In genomic region chr3:195854628-195855300, GRCh38 we compare ENCODE assay signal across 19 cellular contexts. TPM values are rescaled to one million over a fixed set of nuclear protein-coding genes. Genes with fewer than 3 reads are reported as not detected.
DNase-seq lines count a peak whose midpoint lies in the region; ATAC-seq and TF ChIP-seq lines count a peak whose summit lies in the region.
"Had no signal": no experiment of that assay in that cellular context is flagged by ENCODE, and none has a peak within 500 bp of the region (broad histone marks: within the 10 kb centered on the region; RNA-seq: fewer than 3 reads in every experiment).

No MANE protein-coding gene starts in this region.

- no peak overlapping the region for H3K27ac Mint-ChIP-seq in natural killer cell
- H3K27ac Mint-ChIP-seq: IgD-negative memory B cell had no signal

- H3K9me3 ChIP-seq in mucosa of descending colon = no peaks in the 10 kb centered on the region
- H3K9me3 ChIP-seq: Caco-2, SJSA1 had no signal

- H3K27ac ChIP-seq in urinary bladder (ENCODE audit: low read depth) (peak overlapping the region; percentile 13), caudate nucleus (ENCODE audit: low read depth, low read length) (no peak overlapping the region)
- H3K27ac ChIP-seq: SJSA1 had no signal

- no peaks in the 10 kb centered on the region for H3K9me3 Mint-ChIP-seq in natural killer cell
- H3K9me3 Mint-ChIP-seq: IgD-negative memory B cell had no signal

- no peaks in the 10 kb centered on the region for H3K36me3 Mint-ChIP-seq in natural killer cell
- H3K36me3 Mint-ChIP-seq: IgD-negative memory B cell had no signal

- H3K4me3 ChIP-seq in mucosa of descending colon = no peak overlapping the region
- no peak overlapping the region for H3K4me3 ChIP-seq in urinary bladder (ENCODE audit: low read depth, low read length)
- H3K4me3 ChIP-seq: SJSA1 had no signal

- peak; percentile 17 for DNase-seq in left ventricle myocardium superior
- no peak for DNase-seq in Right ventricle myocardium inferior (ENCODE audit: missing footprints)
- DNase-seq in mucosa of descending colon = peak in 2 of 3 donors; percentile 44 to 55
- DNase-seq in natural killer cell = no peak
- no peak for DNase-seq in caudate nucleus (lab: John Stamatoyannopoulos, UW)
- DNase-seq: Caco-2, DMS53, HCEC 1CT, NCI-H1092 treated with DMSO at 0.1 percent for 48 hours, NCI-H1694 treated with DMSO at 0.1 percent for 48 hours, NCI-H2171, NCI-H510A treated with DMSO at 0.1 percent for 48 hours had no signal

- H3K36me3 ChIP-seq in mucosa of descending colon (ENCODE audit: low read depth) (no peaks in the 10 kb centered on the region), urinary bladder (ENCODE audit: insufficient read depth) (no peaks in the 10 kb centered on the region)
- H3K36me3 ChIP-seq: SJSA1 had no signal

- intact Hi-C loops in left ventricle myocardium superior (cut with micrococcal nuclease) = no loop called here
- intact Hi-C loops in Right ventricle myocardium inferior (cut with DNase I) = loop anchor here (5.0 kb wide), 1 partner anchor 297 kb away; no protein-coding TSS in a partner anchor
- intact Hi-C loops in mucosa of descending colon (cut with DNase I, micrococcal nuclease) = loop anchor here (2.0 to 5.0 kb wide), 2 partner anchors 40 to 63 kb away; no protein-coding TSS in a partner anchor
- intact Hi-C loops in natural killer cell (cut with micrococcal nuclease) = loop anchor here (5.0 kb wide), 1 partner anchor 148 kb away; no protein-coding TSS in a partner anchor

- H3K27me3 Mint-ChIP-seq in natural killer cell (ENCODE audit: low read depth in 2 of 2) = peaks cover 7% of the 10 kb centered on the region in 2 donors

- TF ChIP-seq CTCF in mucosa of descending colon (IDR thresholded peaks at IDR 0.05) (no peak), natural killer cell (IDR thresholded peaks at IDR 0.05) (no peak)

- peaks cover 13 to 16% of the 10 kb centered on the region in 2 donors for H3K4me1 Mint-ChIP-seq in natural killer cell

- WGBS in urinary bladder = 81% methylated on average over 9 of the region's 9 CpGs

- H3K4me1 ChIP-seq in mucosa of descending colon (ENCODE audit: low read depth) (no peaks in the 10 kb centered on the region), urinary bladder (ENCODE audit: insufficient read depth) (peaks cover 2% of the 10 kb centered on the region)

- H3K4me3 Mint-ChIP-seq in natural killer cell = no peak overlapping the region
- H3K4me3 Mint-ChIP-seq: IgD-negative memory B cell had no signal

- ATAC-seq in left ventricle myocardium superior = no peak
- no peak for ATAC-seq in Right ventricle myocardium inferior
- ATAC-seq in esophagus mucosa = peak; percentile 24
- ATAC-seq in mucosa of descending colon = peak; percentile 14
- no peak for ATAC-seq in natural killer cell
- no peak for ATAC-seq in HG03039 (IDR thresholded peaks at IDR 0.05; ENCODE audit: unreplicated experiment)

RNA-seq across cellular contexts. Expression of gene MUC4, which starts 43.0 kb away (rescaled TPM):
- total RNA-seq in left ventricle myocardium superior (not detected), Right ventricle myocardium inferior (not detected), esophagus mucosa (43.5 TPM), mucosa of descending colon (100 to 1,000 TPM; 170 to 415 (median 318) TPM), urinary bladder (0.42 TPM), natural killer cell (1 to 10 TPM in 1 of 3 donors, under 1 TPM in 2; 0.05 to 1.7 (median 0.38) TPM)
- polyA plus RNA-seq in urinary bladder = not detected
- total RNA-seq: A172, RPMI7951, SJSA1 had no signal

RNA-seq across cellular contexts. Expression of gene TNK2, which starts 53.6 kb away (rescaled TPM):
- total RNA-seq in left ventricle myocardium superior (28.9 TPM), Right ventricle myocardium inferior (31.7 TPM), esophagus mucosa (42.6 TPM), mucosa of descending colon (10 to 100 TPM; 16.8 to 61.1 (median 28.0) TPM), urinary bladder (8.7 TPM), natural killer cell (100 to 1,000 TPM; 169 to 207 (median 171) TPM)
- 38.3 TPM for polyA plus RNA-seq in urinary bladder

Comparison
In these comparisons a context has a peak if more than half of its experiments do, and no peak if none do; other contexts are left out.
1. DNase-seq: peak in left ventricle myocardium superior (single experiment) and mucosa of descending colon (2 of 3); none in Right ventricle myocardium inferior (single experiment), natural killer cell (single experiment) and caudate nucleus (0 of 61).
2. ATAC-seq: peak in esophagus mucosa (single experiment) and mucosa of descending colon (single experiment); none in left ventricle myocardium superior (single experiment), Right ventricle myocardium inferior (single experiment), natural killer cell (0 of 3) and HG03039 (single experiment).
3. RNA of gene MUC4, which starts 43.0 kb away (total RNA-seq): 170 to 415 TPM in mucosa of descending colon and 43.5 TPM in esophagus mucosa (single experiment); 0.42 TPM in urinary bladder (single experiment), 0.05 to 1.7 TPM in natural killer cell, not detected in left ventricle myocardium superior (single experiment) and not detected in Right ventricle myocardium inferior (single experiment); every median in the first group is over 10 times any median in the second.